9 cellular contexts compared by ENCODE assay signal in genomic region chr12:53044896-53045571, GRCh38. TPM values are rescaled to one million over a fixed set of nuclear protein-coding genes. Genes with fewer than 3 reads are reported as not detected.
DNase-seq lines count a peak whose midpoint lies in the region; ATAC-seq and TF ChIP-seq lines count a peak whose summit lies in the region.
"Had no signal": no experiment of that assay in that cellular context is flagged by ENCODE, and none has a peak within 500 bp of the region (broad histone marks: within the 10 kb centered on the region; RNA-seq: fewer than 3 reads in every experiment).

No MANE protein-coding gene starts in this region.

- H3K4me3 Mint-ChIP-seq in CD8-positive, alpha-beta T cell = peak overlapping the region; percentile 97
- peak overlapping the region; percentile 48 for H3K4me3 Mint-ChIP-seq in glutamatergic neuron (ENCODE audit: unreplicated experiment)

- TF ChIP-seq CTCF in CD8-positive, alpha-beta T cell (IDR thresholded peaks at IDR 0.05) = no peak
- TF ChIP-seq CTCF in Peyer's patch (IDR thresholded peaks at IDR 0.05) (no peak), glutamatergic neuron (IDR thresholded peaks at IDR 0.05; ENCODE audit: partially characterized antibody, unreplicated experiment) (no peak)

- intact Hi-C loops in CD8-positive, alpha-beta T cell (cut with DNase I, micrococcal nuclease) = loop anchor here in 1 of 2 experiments (10.0 kb wide), 1 partner anchor 460 kb away; the partner anchor contains the start of genes NPFF and TARBP2

- peak overlapping the region; percentile 18 for H3K27ac Mint-ChIP-seq in CD8-positive, alpha-beta T cell
- H3K27ac Mint-ChIP-seq in glutamatergic neuron (ENCODE audit: unreplicated experiment) = no peak overlapping the region

- no peaks in the 10 kb centered on the region for H3K27me3 Mint-ChIP-seq in CD8-positive, alpha-beta T cell (ENCODE audit: low read depth)
- H3K27me3 Mint-ChIP-seq in glutamatergic neuron (ENCODE audit: unreplicated experiment) = peaks cover 7% of the 10 kb centered on the region

- H3K4me2 ChIP-seq in skeletal muscle satellite cell (ENCODE audit: low read length) = peak overlapping the region; percentile 99

- in situ Hi-C loops in HAP-1 (cut with MboI; ENCODE audit: low sequenced_read_pairs) = no loop called here

- H3K4me1 Mint-ChIP-seq in CD8-positive, alpha-beta T cell (ENCODE audit: low read depth) = peaks cover 11% of the 10 kb centered on the region
- H3K4me1 Mint-ChIP-seq in glutamatergic neuron (ENCODE audit: low read depth, unreplicated experiment) = peaks cover 12% of the 10 kb centered on the region

- H3K4me1 ChIP-seq in CD8-positive, alpha-beta T cell (ENCODE audit: insufficient read depth, low read length) = peaks cover 5% of the 10 kb centered on the region
- peaks cover 3 to 39% (median 11%) of the 10 kb centered on the region in 4 donors for H3K4me1 ChIP-seq in Peyer's patch
- peaks cover 41% of the 10 kb centered on the region for H3K4me1 ChIP-seq in skeletal muscle satellite cell (ENCODE audit: control insufficient read depth, insufficient read depth, low read length)
- peaks cover 30% of the 10 kb centered on the region for H3K4me1 ChIP-seq in HAP-1

- no peaks in the 10 kb centered on the region for H3K27me3 ChIP-seq in CD8-positive, alpha-beta T cell (ENCODE audit: insufficient read depth, low read length)
- H3K27me3 ChIP-seq in Peyer's patch (no peaks in the 10 kb centered on the region), skeletal muscle satellite cell (ENCODE audit: control insufficient read depth, insufficient read depth, low read length) (no peaks in the 10 kb centered on the region), HAP-1 (ENCODE audit: low read depth) (no peaks in the 10 kb centered on the region)

- no peak for ATAC-seq in CD8-positive, alpha-beta T cell
- ATAC-seq in HG02759 (IDR thresholded peaks at IDR 0.05; ENCODE audit: unreplicated experiment) = no peak

- peaks cover 23% of the 10 kb centered on the region for H3K36me3 Mint-ChIP-seq in CD8-positive, alpha-beta T cell
- H3K36me3 Mint-ChIP-seq in glutamatergic neuron (ENCODE audit: unreplicated experiment) = peaks cover 5% of the 10 kb centered on the region

- TF ChIP-seq POLR2A in Peyer's patch (IDR thresholded peaks at IDR 0.05) = no peak

- DNase-seq in CD8-positive, alpha-beta T cell = no peak
- DNase-seq in Peyer's patch (peak in 1 of 3 donors; percentile 6), glutamatergic neuron (no peak), amygdala (lab: John Stamatoyannopoulos, UW) (no peak), HAP-1 (ENCODE audit: low spot score in 2 of 2) (no peak), C1 segment of cervical spinal cord (lab: John Stamatoyannopoulos, UW) (no peak)
- DNase-seq: NCI-H446 treated with DMSO at 0.1 percent for 48 hours had no signal

- no peaks in the 10 kb centered on the region for H3K36me3 ChIP-seq in CD8-positive, alpha-beta T cell (ENCODE audit: insufficient read depth, low read length)
- H3K36me3 ChIP-seq in Peyer's patch (peaks cover 0 to 5% (median 0%) of the 10 kb centered on the region in 3 donors), skeletal muscle satellite cell (ENCODE audit: insufficient read depth, low read length) (peaks cover 13% of the 10 kb centered on the region), HAP-1 (replicated peaks) (peaks cover 10% of the 10 kb centered on the region)

- no peak overlapping the region for H3K4me3 ChIP-seq in CD8-positive, alpha-beta T cell (ENCODE audit: low read depth, low read length)
- H3K4me3 ChIP-seq in Peyer's patch = no peak overlapping the region
- H3K4me3 ChIP-seq in skeletal muscle satellite cell (ENCODE audit: low read length) = peak overlapping the region; percentile 11
- H3K4me3 ChIP-seq in HAP-1 = no peak overlapping the region

- POLR2A ChIA-PET in CD8-positive, alpha-beta T cell (lab: Charles Lee) = interaction anchor here (0.9 to 1.9 kb wide), 2 partner anchors 9 to 39 kb away, joined by 3 to 7 read pairs; no protein-coding TSS in a partner anchor

- H3K9me3 Mint-ChIP-seq in CD8-positive, alpha-beta T cell = no peaks in the 10 kb centered on the region
- H3K9me3 Mint-ChIP-seq in glutamatergic neuron (ENCODE audit: unreplicated experiment) = peaks cover 7% of the 10 kb centered on the region

- H3K9me3 ChIP-seq in CD8-positive, alpha-beta T cell (ENCODE audit: low read length) = no peaks in the 10 kb centered on the region
- H3K9me3 ChIP-seq in Peyer's patch (no peaks in the 10 kb centered on the region), skeletal muscle satellite cell (replicated peaks; ENCODE audit: low read length) (no peaks in the 10 kb centered on the region), HAP-1 (no peaks in the 10 kb centered on the region)

- CTCF ChIA-PET in CD8-positive, alpha-beta T cell (lab: Charles Lee) = interaction anchor here (0.9 to 3.6 kb wide), 8 partner anchors 13 to 223 kb away, joined by 3 to 24 read pairs (median 5); partner anchors contain the start of genes EIF4B and ESPL1

- H3K27ac ChIP-seq in CD8-positive, alpha-beta T cell (ENCODE audit: low read depth, low read length) = no peak overlapping the region
- peak overlapping the region; percentile 79 to 95 (median 94) for H3K27ac ChIP-seq in Peyer's patch

- no peak overlapping the region for H3K9ac ChIP-seq in skeletal muscle satellite cell (ENCODE audit: low read depth, low read length)

RNA-seq across cellular contexts. Expression of gene TNS2, which starts 4.8 kb away (rescaled TPM):
- total RNA-seq in CD8-positive, alpha-beta T cell = 1 to 10 TPM; 2.5 to 3.2 TPM
- 100 to 1,000 TPM in 3 of 4 donors, 10 to 100 TPM in 1; 29.2 to 274 (median 154) TPM for total RNA-seq in Peyer's patch
- 2.5 TPM for total RNA-seq in glutamatergic neuron (ENCODE audit: unreplicated experiment)
- 67.9 and 70.8 TPM in 2 replicates for total RNA-seq in skeletal muscle satellite cell (2012; rRNA removed)

RNA-seq across cellular contexts. Expression of gene SPRYD3, which starts 34.2 kb away (rescaled TPM):
- total RNA-seq in CD8-positive, alpha-beta T cell = 10 to 100 TPM; 25.1 to 25.6 TPM
- total RNA-seq in Peyer's patch = 10 to 100 TPM; 27.8 to 38.7 (median 34.8) TPM
- 13.9 TPM for total RNA-seq in glutamatergic neuron (ENCODE audit: unreplicated experiment)
- 23.4 and 29.4 TPM in 2 replicates for total RNA-seq in skeletal muscle satellite cell (2012; rRNA removed)

RNA-seq across cellular contexts. Expression of gene EIF4B, which starts 38.8 kb away (rescaled TPM):
- 100 to 1,000 TPM; 709 to 741 TPM for total RNA-seq in CD8-positive, alpha-beta T cell
- total RNA-seq in Peyer's patch (100 to 1,000 TPM; 234 to 531 (median 250) TPM), glutamatergic neuron (ENCODE audit: unreplicated experiment) (283 TPM)
- total RNA-seq in skeletal muscle satellite cell (2012; rRNA removed) = 788 and 899 TPM in 2 replicates

RNA-seq across cellular contexts. Expression of gene IGFBP6, which starts 52.4 kb away (rescaled TPM):
- total RNA-seq in CD8-positive, alpha-beta T cell = 1 to 10 TPM in 1 of 2 experiments, under 1 TPM in 1; 0.58 to 1.2 TPM
- total RNA-seq in Peyer's patch (100 to 1,000 TPM in 2 of 4 donors, 10 to 100 TPM in 2; 68.5 to 191 (median 128) TPM), glutamatergic neuron (ENCODE audit: unreplicated experiment) (not detected)
- total RNA-seq in skeletal muscle satellite cell (2012; rRNA removed) = 603 and 918 TPM in 2 replicates

RNA-seq across cellular contexts. Expression of gene SOAT2, which starts 58.3 kb away (rescaled TPM):
- 1 to 10 TPM; 2.5 to 2.9 TPM for total RNA-seq in CD8-positive, alpha-beta T cell
- total RNA-seq in Peyer's patch = 10 to 100 TPM in 3 of 4 donors, not detected in 1; 13.3 to 55.0 (median 34.5) TPM
- not detected for total RNA-seq in glutamatergic neuron (ENCODE audit: unreplicated experiment)
- total RNA-seq in skeletal muscle satellite cell (2012; rRNA removed) = 0.44 TPM in 1 of 2 replicates, not detected in the other
